In genomic region chr3:78995087-78995486, GRCh38 we compare ENCODE assay signal across 18 cellular contexts.
DNase-seq lines count a peak whose midpoint lies in the region; ATAC-seq and TF ChIP-seq lines count a peak whose summit lies in the region.
"Had no signal": no experiment of that assay in that cellular context is flagged by ENCODE, and none has a peak within 500 bp of the region (broad histone marks: within the 10 kb centered on the region; RNA-seq: fewer than 3 reads in every experiment).

No MANE protein-coding gene starts in this region.

- no peak overlapping the region for H3K18ac ChIP-seq in H9 (ENCODE audit: insufficient read length, low read depth, low read length)

- H3K4me1 Mint-ChIP-seq in H9, result peaks cover 34 to 37% of the 10 kb centered on the region in 2 experiments
- H3K4me1 Mint-ChIP-seq: CD4-positive, alpha-beta memory T cell had no signal

- H2BK5ac ChIP-seq in H9 (ENCODE audit: insufficient read length, low read length), result no peak overlapping the region

- no peak overlapping the region for H4K5ac ChIP-seq in H9 (ENCODE audit: insufficient read length, low read depth, low read length)

- no peak overlapping the region for H4K91ac ChIP-seq in H9 (ENCODE audit: insufficient read length, low read depth, low read length)

- H3K4ac ChIP-seq in H9 (ENCODE audit: low read depth, low read length), result no peak overlapping the region

- H2BK120ac ChIP-seq in H9 (ENCODE audit: low read depth, low read length, poor library complexity, severe bottlenecking), result no peak overlapping the region

- H3K9ac ChIP-seq in H9 (ENCODE audit: extremely low read depth, insufficient read length, low read length) (no peak overlapping the region), iPS-20b (ENCODE audit: low read depth, low read length) (peak overlapping the region; percentile 67; the same call in 1 of the 2 replicates), smooth muscle cell (ENCODE audit: low read depth) (no peak overlapping the region)
- H3K9ac ChIP-seq: BLaER1 had no signal

- H3K4me3 Mint-ChIP-seq in H9, result no peak overlapping the region
- H3K4me3 Mint-ChIP-seq: CD4-positive, alpha-beta memory T cell had no signal

- no peaks in the 10 kb centered on the region for H4K20me1 ChIP-seq in H9 (ENCODE audit: control insufficient read depth, insufficient read depth, insufficient read length)
- H4K20me1 ChIP-seq in smooth muscle cell (ENCODE audit: low read depth), result peaks cover 44% of the 10 kb centered on the region

- TF ChIP-seq CTCF in H9 (conservative IDR thresholded peaks at IDR 0.05) (no peak), Panc1 (IDR thresholded peaks at IDR 0.05) (no peak), smooth muscle cell (IDR thresholded peaks at IDR 0.05; ENCODE audit: borderline replicate concordance, insufficient read depth, poor library complexity, severe bottlenecking) (no peak)

- H3K4me3 ChIP-seq in Panc1 (ENCODE audit: low read depth in 2 of 2, low read length in 2 of 2), result no peak overlapping the region
- peak overlapping the region; percentile 64; the same call in 1 of the 2 replicates for H3K4me3 ChIP-seq in iPS-20b (ENCODE audit: low read length)
- H3K4me3 ChIP-seq in smooth muscle cell, result no peak overlapping the region
- no peak overlapping the region for H3K4me3 ChIP-seq in right cardiac atrium (ENCODE audit: low read length)
- H3K4me3 ChIP-seq: A549, BLaER1 had no signal

- peaks cover 2 to 16% (median 3%) of the 10 kb centered on the region in 3 experiments; a peak in 5 of 7 replicates for H3K36me3 Mint-ChIP-seq in H9 (ENCODE audit: insufficient read depth in 1 of 3, low read depth in 3 of 3)
- H3K36me3 Mint-ChIP-seq: CD4-positive, alpha-beta memory T cell had no signal

- POLR2A ChIA-PET in Panc1 (lab: Charles Lee), result no interaction called here

- peak overlapping the region; percentile 3 to 63 (median 34); a peak in 5 of 7 replicates for H3K27ac Mint-ChIP-seq in H9
- H3K27ac Mint-ChIP-seq: CD4-positive, alpha-beta memory T cell had no signal

- H3T11ph ChIP-seq in H9 (ENCODE audit: low read length), result no peak overlapping the region

- H2AFZ ChIP-seq in H9 (ENCODE audit: low read length) (no peak overlapping the region), smooth muscle cell (ENCODE audit: low read depth) (no peak overlapping the region)

- in situ Hi-C loops in Panc1 (cut with HindIII; ENCODE audit: low pct_unique_long_range_greater_than_20kb, low sequenced_read_pairs), result no loop called here

- H3K36me3 ChIP-seq in Panc1 (ENCODE audit: control insufficient read depth, insufficient read depth, low read length) (no peaks in the 10 kb centered on the region), iPS-20b (ENCODE audit: insufficient read depth, low read depth, low read length) (no peaks in the 10 kb centered on the region), smooth muscle cell (ENCODE audit: low read depth) (no peaks in the 10 kb centered on the region)

- no peak for TF ChIP-seq POLR2A in erythroblast (IDR thresholded peaks at IDR 0.05; ENCODE audit: low read length)

- H3K9me3 ChIP-seq in H9 (ENCODE audit: control insufficient read depth, low read depth, low read length) (no peaks in the 10 kb centered on the region), Panc1 (ENCODE audit: control insufficient read depth, insufficient read depth, low read depth, low read length) (no peaks in the 10 kb centered on the region), iPS-20b (ENCODE audit: insufficient read depth, low read depth, low read length) (no peaks in the 10 kb centered on the region), smooth muscle cell (replicated peaks; ENCODE audit: low read depth) (peaks cover 9% of the 10 kb centered on the region), right cardiac atrium (ENCODE audit: control insufficient read depth, low read length) (peaks cover 3% of the 10 kb centered on the region)

- DNase-seq in H9 (no peak), Panc1 (ENCODE audit: low read depth, low spot score) (no peak), smooth muscle cell (lab: John Stamatoyannopoulos, UW; ENCODE audit: unreplicated experiment) (no peak), right cardiac atrium (no peak), erythroblast (lab: John Stamatoyannopoulos, UW) (no peak), posterior vena cava (ENCODE audit: low spot score) (no peak)
- DNase-seq: CD4-positive, alpha-beta memory T cell; NCI-H1105; NCI-H2081 treated with DMSO at 0.1 percent for 48 hours; NCI-H510A treated with DMSO at 0.1 percent for 48 hours; NCI-H774; OCI-M1; SIG-M5 had no signal

- ATAC-seq in Panc1 (no peak), right cardiac atrium (no peak)
- ATAC-seq: A549, SK-N-SH treated with all-trans-retinoic acid at 6 μM for 48 hours had no signal

- no peak overlapping the region for H2BK12ac ChIP-seq in H9 (ENCODE audit: insufficient read length, low read depth, low read length)

- H2AK5ac ChIP-seq in H9 (ENCODE audit: insufficient read length, low read length), result no peak overlapping the region

- H4K8ac ChIP-seq in H9 (replicated peaks; ENCODE audit: insufficient read length, low read depth, low read length), result no peak overlapping the region

- H3K4me1 ChIP-seq in H9 (ENCODE audit: insufficient read depth, low read length) (peaks cover 2% of the 10 kb centered on the region; the same call in 1 of the 2 replicates), Panc1 (ENCODE audit: control insufficient read depth, insufficient read depth, low read length) (peaks cover 24% of the 10 kb centered on the region), iPS-20b (ENCODE audit: insufficient read depth, low read length) (peaks cover 25% of the 10 kb centered on the region), smooth muscle cell (ENCODE audit: low read depth) (peaks cover 17% of the 10 kb centered on the region), right cardiac atrium (ENCODE audit: control insufficient read depth, insufficient read depth, low read length) (no peaks in the 10 kb centered on the region)
- H3K4me1 ChIP-seq: BLaER1 had no signal

- CTCF ChIA-PET in Panc1 (lab: Charles Lee), result no interaction called here

- no peak overlapping the region for H2BK15ac ChIP-seq in H9 (ENCODE audit: low read depth, low read length)

- no peak overlapping the region for H2BK20ac ChIP-seq in H9 (ENCODE audit: low read depth, low read length, poor library complexity, severe bottlenecking)

- no peaks in the 10 kb centered on the region; a peak in 2 of 5 replicates for H3K9me3 Mint-ChIP-seq in H9

- H3K27me3 Mint-ChIP-seq in H9 (ENCODE audit: low read depth), result no peaks in the 10 kb centered on the region
- H3K27me3 Mint-ChIP-seq: CD4-positive, alpha-beta memory T cell had no signal

- no peaks in the 10 kb centered on the region for H3K23me2 ChIP-seq in H9 (ENCODE audit: insufficient read length, low read depth, low read length, poor library complexity, severe bottlenecking)

- no CpG with 5 or more reads among the region's 5 CpGs for WGBS in H9 (ENCODE audit: extremely low coverage, insufficient read length, low lambda C conversion rate)
- WGBS in smooth muscle cell (ENCODE audit: low lambda C conversion rate), result 95% methylated on average over 5 of the region's 5 CpGs
- 95% methylated on average over 5 of the region's 5 CpGs for WGBS in right cardiac atrium

- intact Hi-C loops in Panc1 (cut with micrococcal nuclease; ENCODE audit: unreplicated experiment), result no loop called here
- intact Hi-C loops in right cardiac atrium (cut with DNase I), result no loop called here
- intact Hi-C loops in posterior vena cava (cut with DNase I), result no loop called here

- BruUV-seq in Panc1 (replicated peaks; lab: Mats Ljungman, UMichigan), result no TSS peak

- H3K79me1 ChIP-seq in H9 (ENCODE audit: insufficient read depth, low read depth, low read length, poor library complexity, severe bottlenecking), result no peaks in the 10 kb centered on the region

- H3K14ac ChIP-seq in H9 (ENCODE audit: insufficient read depth, low read length), result no peak overlapping the region

- no peaks in the 10 kb centered on the region for H3K27me3 ChIP-seq in H9 (ENCODE audit: insufficient read depth, low read length)
- H3K27me3 ChIP-seq in Panc1 (ENCODE audit: control insufficient read depth, insufficient read depth, low read length), result no peaks in the 10 kb centered on the region
- no peaks in the 10 kb centered on the region for H3K27me3 ChIP-seq in iPS-20b (ENCODE audit: insufficient read depth, low read length)
- no peaks in the 10 kb centered on the region for H3K27me3 ChIP-seq in smooth muscle cell (ENCODE audit: low read depth)
- H3K27me3 ChIP-seq in right cardiac atrium (ENCODE audit: control insufficient read depth, insufficient read depth), result no peaks in the 10 kb centered on the region
- H3K27me3 ChIP-seq: BLaER1 had no signal

- H3K27ac ChIP-seq in H9 (ENCODE audit: insufficient read length, low read depth, low read length) (no peak overlapping the region), Panc1 (ENCODE audit: low read length) (peak overlapping the region; percentile 44; the same call in 1 of the 2 replicates), iPS-20b (ENCODE audit: low read length) (peak overlapping the region; percentile 62), smooth muscle cell (ENCODE audit: low read depth) (peak overlapping the region; percentile 53), right cardiac atrium (ENCODE audit: low read length) (no peak overlapping the region)
- H3K27ac ChIP-seq: A549, BLaER1, RWPE1 had no signal

- H3K56ac ChIP-seq in H9 (ENCODE audit: insufficient read length, low read depth, low read length), result no peak overlapping the region

- H3K4me2 ChIP-seq in H9 (ENCODE audit: insufficient read depth, insufficient read length, low read length) (no peak overlapping the region), smooth muscle cell (peak overlapping the region; percentile 29)
- H3K4me2 ChIP-seq: BLaER1 had no signal

- peaks cover 4% of the 10 kb centered on the region for H3F3A ChIP-seq in smooth muscle cell (ENCODE audit: low read depth)

- H3K23ac ChIP-seq in H9 (ENCODE audit: insufficient read length, low read depth, low read length), result no peak overlapping the region

- peaks cover 10% of the 10 kb centered on the region; the same call in 1 of the 2 replicates for H3K79me2 ChIP-seq in H9 (ENCODE audit: insufficient read depth, low read length)
- H3K79me2 ChIP-seq in smooth muscle cell (ENCODE audit: low read depth), result peaks cover 86% of the 10 kb centered on the region

Comparison
In these comparisons a context has a peak if more than half of its experiments do, and no peak if none do; other contexts are left out.
1. H3K27ac ChIP-seq: peak in Panc1 (single experiment), iPS-20b (single experiment) and smooth muscle cell (single experiment); none in H9 (single experiment) and right cardiac atrium (single experiment).